ENCODE assay signal across 10 cellular contexts in genomic region chr2:43021791-43022500, GRCh38.
A peak's percentile ranks its signal among the peaks of the same experiment; 100 is the strongest.
DNase-seq lines count a peak whose midpoint lies in the region; ATAC-seq, FAIRE-seq and TF ChIP-seq lines count a peak whose summit lies in the region.
"Had no signal": no experiment of that assay in that cellular context is flagged by ENCODE, and none has a peak within 500 bp of the region (broad histone marks: within the 10 kb centered on the region; RNA-seq: fewer than 3 reads in every experiment).

No MANE protein-coding gene starts in this region.

- H3K9ac ChIP-seq in SK-N-SH = no peak overlapping the region
- peak overlapping the region; percentile 13 for H3K9ac ChIP-seq in keratinocyte (ENCODE audit: control insufficient read depth, extremely low read depth, insufficient read depth, low read length)

- H3K4me3 Mint-ChIP-seq in CD4-positive, alpha-beta T cell = no peak overlapping the region

- H3K9me3 ChIP-seq in SK-N-SH = no peaks in the 10 kb centered on the region
- H3K9me3 ChIP-seq in keratinocyte (ENCODE audit: control insufficient read depth, low read depth, low read length) = peaks cover 5% of the 10 kb centered on the region
- H3K9me3 ChIP-seq in CD4-positive, alpha-beta T cell (ENCODE audit: control insufficient read depth, low read length) = no peaks in the 10 kb centered on the region

- WGBS in SK-N-SH (ENCODE audit: low lambda C conversion rate) = 93% methylated on average over 19 of the region's 19 CpGs

- H3K36me3 ChIP-seq in SK-N-SH (replicated peaks in 1 of 2; ENCODE audit: control insufficient read depth in 1 of 2, insufficient read depth in 2 of 2, low read length in 1 of 2) (no peaks in the 10 kb centered on the region), brain microvascular endothelial cell (replicated peaks) (no peaks in the 10 kb centered on the region), keratinocyte (ENCODE audit: control insufficient read depth in 2 of 2, extremely low read depth in 1 of 2, insufficient read depth in 2 of 2, low read length in 2 of 2) (no peaks in the 10 kb centered on the region)

- H3F3A ChIP-seq in SK-N-SH (replicated peaks; ENCODE audit: insufficient read depth) = no peaks in the 10 kb centered on the region

- no peaks in the 10 kb centered on the region for H3K36me3 Mint-ChIP-seq in CD4-positive, alpha-beta T cell (ENCODE audit: low read depth)

- ATAC-seq in SK-N-SH treated with all-trans-retinoic acid at 6 μM for 48 hours = no peak
- ATAC-seq in CD4-positive, alpha-beta T cell (ENCODE audit: poor library complexity) = no peak

- H3K9me2 ChIP-seq in SK-N-SH = no peaks in the 10 kb centered on the region

- dilution Hi-C loops in keratinocyte (cut with MboI; ENCODE audit: extremely low pct_ligation_motif_present, low sequenced_read_pairs) = no loop called here

- in situ Hi-C loops in brain microvascular endothelial cell (cut with HindIII; ENCODE audit: low pct_ligation_motif_present, low sequenced_read_pairs) = no loop called here

- H3K9me1 ChIP-seq in keratinocyte (ENCODE audit: control insufficient read depth, extremely low read depth, insufficient read depth, low read length) = no peaks in the 10 kb centered on the region

- intact Hi-C loops in CD4-positive, alpha-beta T cell (cut with DNase I, micrococcal nuclease) = no loop called here

- no peaks in the 10 kb centered on the region for H3K27me3 Mint-ChIP-seq in CD4-positive, alpha-beta T cell

- no peak for TF ChIP-seq EP300 in SK-N-SH (IDR thresholded peaks at IDR 0.05; ENCODE audit: borderline replicate concordance in 1 of 2, low read depth in 1 of 2, low read length in 1 of 2)

- H3K9me3 Mint-ChIP-seq in CD4-positive, alpha-beta T cell = peaks cover 2% of the 10 kb centered on the region

- peaks cover 28% of the 10 kb centered on the region for H3K4me1 Mint-ChIP-seq in CD4-positive, alpha-beta T cell (ENCODE audit: low read depth)

- CTCF ChIA-PET in SK-N-SH (lab: Yijun Ruan, JAX) = interaction anchor here (7.5 kb wide), 1 partner anchor 206 kb away, joined by 106 read pairs; the partner anchor contains the start of gene ZFP36L2
- CTCF ChIA-PET in CD4-positive, alpha-beta T cell (lab: Charles Lee) = no interaction called here

- peak; percentile 24 for TF ChIP-seq RAD21 in SK-N-SH (IDR thresholded peaks at IDR 0.05; ENCODE audit: low read length)

- H3K27me3 ChIP-seq in SK-N-SH (ENCODE audit: insufficient read depth) (no peaks in the 10 kb centered on the region), brain microvascular endothelial cell (replicated peaks) (no peaks in the 10 kb centered on the region), keratinocyte (ENCODE audit: control insufficient read depth, extremely low read depth, insufficient read depth, low read length) (no peaks in the 10 kb centered on the region)
- H3K27me3 ChIP-seq in CD4-positive, alpha-beta T cell (ENCODE audit: control insufficient read depth, insufficient read depth, low read length) = no peaks in the 10 kb centered on the region

- H4K20me1 ChIP-seq in SK-N-SH (ENCODE audit: insufficient read depth) = no peaks in the 10 kb centered on the region
- H4K20me1 ChIP-seq in keratinocyte (ENCODE audit: control insufficient read depth, extremely low read depth, insufficient read depth, low read length) = no peaks in the 10 kb centered on the region

- POLR2A ChIA-PET in SK-N-SH (lab: Yijun Ruan, JAX) = no interaction called here
- POLR2A ChIA-PET in CD4-positive, alpha-beta T cell (lab: Charles Lee) = no interaction called here

- DNase-seq in SK-N-SH = no peak
- DNase-seq in brain microvascular endothelial cell = no peak
- no peak for DNase-seq in keratinocyte (ENCODE audit: low read depth, low spot score)
- peak in 41 of 49 donors; percentile 21 to 80 (median 57) for DNase-seq in substantia nigra (lab: John Stamatoyannopoulos, UW)
- no peak for DNase-seq in AG08396 (ENCODE audit: low spot score)
- no peak for DNase-seq in activated T-cell treated with anti-CD3 and anti-CD28 coated beads for 4 hours
- DNase-seq in CD4-positive, alpha-beta T cell = no peak
- DNase-seq: activated CD8-positive, alpha-beta memory T cell treated with anti-CD3 and anti-CD28 coated beads, Interleukin-2, amount 50 U/mL, for 48 hours; cerebellar nuclear complex had no signal

- H2AFZ ChIP-seq in SK-N-SH (ENCODE audit: low read depth) (no peak overlapping the region), keratinocyte (ENCODE audit: control insufficient read depth, low read length) (no peak overlapping the region)

- H3K4me2 ChIP-seq in SK-N-SH (no peak overlapping the region), keratinocyte (ENCODE audit: control insufficient read depth, extremely low read depth, insufficient read depth, low read depth, low read length) (no peak overlapping the region)

- H3K4me1 ChIP-seq in SK-N-SH (ENCODE audit: control insufficient read depth in 1 of 2, insufficient read depth in 2 of 2, low read depth in 1 of 2, low read length in 1 of 2) = peaks cover 0 to 8% of the 10 kb centered on the region in 2 experiments; a peak in 1 of 4 replicates
- peaks cover 17% of the 10 kb centered on the region for H3K4me1 ChIP-seq in keratinocyte (ENCODE audit: control insufficient read depth, extremely low read depth, insufficient read depth, low read length)

- FAIRE-seq in keratinocyte (lab: Jason Lieb, UNC) = no peak

- H3K27ac Mint-ChIP-seq in CD4-positive, alpha-beta T cell = no peak overlapping the region

- H3K4me3 ChIP-seq in SK-N-SH (ENCODE audit: low read depth in 2 of 2, low read length in 1 of 2) (no peak overlapping the region), brain microvascular endothelial cell (ENCODE audit: low read depth, low read length) (no peak overlapping the region), keratinocyte (ENCODE audit: control insufficient read depth in 2 of 3, extremely low read depth in 1 of 3, insufficient read depth in 2 of 3, low read depth in 1 of 3, low read length in 3 of 3) (no peak overlapping the region)

- H3K79me2 ChIP-seq in SK-N-SH (ENCODE audit: insufficient read depth) (no peaks in the 10 kb centered on the region), keratinocyte (ENCODE audit: control insufficient read depth, insufficient read depth, low read length) (no peaks in the 10 kb centered on the region)

- H3K27ac ChIP-seq in SK-N-SH (ENCODE audit: low read depth in 2 of 2, low read length in 1 of 2) (no peak overlapping the region), brain microvascular endothelial cell (no peak overlapping the region), keratinocyte (ENCODE audit: control insufficient read depth, insufficient read depth, low read length) (peak overlapping the region; percentile 53), substantia nigra (ENCODE audit: low read depth, low read length, poor library complexity, severe bottlenecking) (peak overlapping the region; percentile 94)
- H3K27ac ChIP-seq in CD4-positive, alpha-beta T cell (ENCODE audit: low read depth, low read length) = no peak overlapping the region

- TF ChIP-seq CTCF in SK-N-SH (IDR thresholded peaks at IDR 0.05) = peak; percentile 47
- TF ChIP-seq CTCF in brain microvascular endothelial cell (IDR thresholded peaks at IDR 0.05; ENCODE audit: low read depth, low read length, missing control alignments) = peak; percentile 61
- TF ChIP-seq CTCF in keratinocyte (optimal IDR thresholded peaks at IDR 0.05 in 1 of 3, IDR thresholded peaks at IDR 0.05 in 1 of 3, conservative IDR thresholded peaks at IDR 0.05 in 1 of 3; ENCODE audit: extremely low read depth in 1 of 3, insufficient read depth in 2 of 3, low read length in 3 of 3) = peak; percentile 64 to 78 (median 70)
- no peak for TF ChIP-seq CTCF in CD4-positive, alpha-beta T cell (IDR thresholded peaks at IDR 0.05)

TF ChIP-seq in SK-N-SH, 30 proteins besides CTCF, POLR2A, EP300 and RAD21 (continues in another document):
- TF ChIP-seq NFIC (IDR thresholded peaks at IDR 0.05; ENCODE audit: borderline replicate concordance) = no peak
- TF ChIP-seq RCOR1 (IDR thresholded peaks at IDR 0.05; ENCODE audit: low read length) = no peak
- TF ChIP-seq IRF3 (IDR thresholded peaks at IDR 0.05; ENCODE audit: low read depth, low read length) = no peak
- TF ChIP-seq SMC3 (IDR thresholded peaks at IDR 0.05; ENCODE audit: low read depth, low read length) = no peak
- no peak for TF ChIP-seq POLR2AphosphoS5 (IDR thresholded peaks at IDR 0.05; ENCODE audit: low read depth, low read length)
- no peak for TF ChIP-seq RFX5 (IDR thresholded peaks at IDR 0.05; ENCODE audit: low read length)
- TF ChIP-seq NRF1 (IDR thresholded peaks at IDR 0.05; ENCODE audit: low read depth, low read length) = no peak

TF ChIP-seq in SK-N-SH treated with all-trans-retinoic acid at 6 μM for 48 hours, 23 proteins besides CTCF, POLR2A, EP300 and RAD21 (continues in another document):
- no peak for TF ChIP-seq POU6F1 (CRISPR knock-in tag; IDR thresholded peaks at IDR 0.05; ENCODE audit: borderline replicate concordance, low read depth)
- TF ChIP-seq ISL1 (CRISPR knock-in tag; IDR thresholded peaks at IDR 0.05) = no peak
- no peak for TF ChIP-seq ZNF565 (CRISPR knock-in tag; conservative IDR thresholded peaks at IDR 0.05; ENCODE audit: low read depth)
- no peak for TF ChIP-seq CREB5 (CRISPR knock-in tag; IDR thresholded peaks at IDR 0.05; ENCODE audit: low read depth)
- TF ChIP-seq ZC3H10 (CRISPR knock-in tag; IDR thresholded peaks at IDR 0.05) = no peak
- no peak for TF ChIP-seq TCF4 (CRISPR knock-in tag; IDR thresholded peaks at IDR 0.05; ENCODE audit: borderline replicate concordance)
- no peak for TF ChIP-seq ZNF8 (CRISPR knock-in tag; IDR thresholded peaks at IDR 0.05)

Comparison
In these comparisons a context has a peak if more than half of its experiments do, and no peak if none do; other contexts are left out.
1. DNase-seq: peak in substantia nigra (41 of 49); none in SK-N-SH (single experiment), brain microvascular endothelial cell (single experiment), keratinocyte (single experiment), AG08396 (single experiment), activated T-cell treated with anti-CD3 and anti-CD28 coated beads for 4 hours (single experiment) and CD4-positive, alpha-beta T cell (0 of 10).
2. H3K27ac ChIP-seq: peak in keratinocyte (single experiment) and substantia nigra (single experiment); none in SK-N-SH (0 of 2), brain microvascular endothelial cell (single experiment) and CD4-positive, alpha-beta T cell (single experiment).